Comparison of ENCODE assay signal across 32 cellular contexts in the genomic region with DNA sequence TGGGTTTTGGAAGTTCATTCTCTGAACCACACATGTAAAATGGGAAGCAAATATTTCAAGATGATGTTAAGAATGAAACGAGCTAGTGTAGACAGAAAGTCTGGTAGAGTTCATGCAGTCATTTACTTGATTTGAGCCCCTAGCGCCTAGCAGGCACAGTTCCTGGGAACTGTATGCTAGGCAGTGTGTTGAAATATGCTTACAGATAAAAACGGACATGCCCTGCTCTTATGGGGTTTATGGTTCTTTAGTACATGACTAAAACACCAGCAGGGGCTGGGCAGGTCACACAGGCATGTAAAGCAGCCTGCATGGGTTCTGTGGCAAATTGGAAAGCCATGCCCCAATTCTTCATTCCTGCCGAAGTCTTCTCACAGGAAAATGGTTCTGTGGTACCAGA.
"Had no signal": no experiment of that assay in that cellular context is flagged by ENCODE, and none has a peak within 500 bp of the region (broad histone marks: within the 10 kb centered on the region; RNA-seq: fewer than 3 reads in every experiment).

No MANE protein-coding gene starts in this region.

- H3K4me1 ChIP-seq: esophagus squamous epithelium, prostate gland, sigmoid colon, testis, uterus had no signal

- H3K4me3 ChIP-seq: esophagus squamous epithelium, lung, ovary, prostate gland, sigmoid colon, smooth muscle cell, testis, uterus had no signal

- H3K27ac Mint-ChIP-seq: activated CD4-positive, alpha-beta memory T cell treated with anti-CD3 and anti-CD28 coated beads for 36 hours; activated naive CD8-positive, alpha-beta T cell treated with anti-CD3 and anti-CD28 coated beads, Interleukin-2, amount 50 U/mL, for 24 hours; activated T-helper 2 cell treated with anti-CD3 and anti-CD28 coated beads, Interferon-gamma antibody, Interleukin-2, Interleukin-4, amounts not matched to agents 10 μg/mL and 5 μg/mL and 100 μg/mL, durations not matched to agents 14 hours and 24 hours and 36 hours; nephron progenitor cell had no signal

- ATAC-seq: activated CD4-positive, CD25-positive, alpha-beta regulatory T cell treated with anti-CD3 and anti-CD28 coated beads, Interleukin-2, amount 50 U/mL, for 24 hours; activated naive CD8-positive, alpha-beta T cell treated with anti-CD3 and anti-CD28 coated beads, Interleukin-2, amount 50 U/mL, for 24 hours; left lobe of liver had no signal

- H3K36me3 ChIP-seq: esophagus squamous epithelium, ovary, prostate gland, sigmoid colon, uterus, WERI-Rb-1 had no signal

- H3K4me3 Mint-ChIP-seq: activated CD4-positive, alpha-beta memory T cell treated with anti-CD3 and anti-CD28 coated beads for 36 hours; activated naive CD4-positive, alpha-beta T cell treated with anti-CD3 and anti-CD28 coated beads, Interleukin-2, amount 50 U/mL, for 24 hours; activated naive CD8-positive, alpha-beta T cell treated with anti-CD3 and anti-CD28 coated beads, Interleukin-2, amount 50 U/mL, for 24 hours; nephron progenitor cell had no signal

- H3K27me3 ChIP-seq: esophagus squamous epithelium, ovary, sigmoid colon, testis, uterus had no signal

- H3K4me2 ChIP-seq: smooth muscle cell had no signal

- H3K27me3 Mint-ChIP-seq: activated CD4-positive, alpha-beta memory T cell treated with anti-CD3 and anti-CD28 coated beads for 36 hours; activated naive CD4-positive, alpha-beta T cell treated with anti-CD3 and anti-CD28 coated beads, Interleukin-2, amount 50 U/mL, for 24 hours; activated naive CD8-positive, alpha-beta T cell treated with anti-CD3 and anti-CD28 coated beads, Interleukin-2, amount 50 U/mL, for 24 hours had no signal

- H3K27ac ChIP-seq: epithelial cell of prostate, esophagus squamous epithelium, ovary, prostate gland, sigmoid colon, testis, uterus, WERI-Rb-1 had no signal

- FAIRE-seq: bronchial epithelial cell, colon, endometrium, frontal cortex had no signal

- DNase-seq: activated CD4-positive, alpha-beta memory T cell treated with anti-CD3 and anti-CD28 coated beads for 36 hours; activated CD4-positive, alpha-beta T cell treated with anti-CD3 and anti-CD28 coated beads for 48 hours; activated CD8-positive, alpha-beta memory T cell treated with anti-CD3 and anti-CD28 coated beads, Interleukin-2, amount 50 U/mL, for 4 hours; activated naive CD8-positive, alpha-beta T cell treated with anti-CD3 and anti-CD28 coated beads, Interleukin-2, amount 50 U/mL, for 24 hours; activated T-cell treated with anti-CD3 and anti-CD28 coated beads, Interleukin-2, amount 50 U/mL, for 1 hour; effector CD8-positive, alpha-beta T cell; esophagus squamous epithelium; kidney glomerular epithelial cell; nephron progenitor cell; ovary; retina; sigmoid colon; stimulated activated CD4-positive, alpha-beta T cell treated with anti-CD3 and anti-CD28 coated beads, Interleukin-1b, Interleukin-23, amount 100 ng/mL, for 48 hours; stimulated activated CD4-positive, alpha-beta T cell treated with anti-CD3 and anti-CD28 coated beads, Interleukin-4, amount 100 ng/mL, for 4 hours; stimulated activated CD8-positive, alpha-beta memory T cell treated with anti-CD3 and anti-CD28 coated beads, Interleukin-4, amount 100 ng/mL, for 48 hours; stimulated activated naive CD4-positive, alpha-beta T cell; T1000; testis; uterus; WERI-Rb-1 had no signal

- H3K9me3 ChIP-seq: ovary, prostate gland, testis, uterus had no signal
